3 cellular contexts compared by ENCODE assay signal in the genomic region with DNA sequence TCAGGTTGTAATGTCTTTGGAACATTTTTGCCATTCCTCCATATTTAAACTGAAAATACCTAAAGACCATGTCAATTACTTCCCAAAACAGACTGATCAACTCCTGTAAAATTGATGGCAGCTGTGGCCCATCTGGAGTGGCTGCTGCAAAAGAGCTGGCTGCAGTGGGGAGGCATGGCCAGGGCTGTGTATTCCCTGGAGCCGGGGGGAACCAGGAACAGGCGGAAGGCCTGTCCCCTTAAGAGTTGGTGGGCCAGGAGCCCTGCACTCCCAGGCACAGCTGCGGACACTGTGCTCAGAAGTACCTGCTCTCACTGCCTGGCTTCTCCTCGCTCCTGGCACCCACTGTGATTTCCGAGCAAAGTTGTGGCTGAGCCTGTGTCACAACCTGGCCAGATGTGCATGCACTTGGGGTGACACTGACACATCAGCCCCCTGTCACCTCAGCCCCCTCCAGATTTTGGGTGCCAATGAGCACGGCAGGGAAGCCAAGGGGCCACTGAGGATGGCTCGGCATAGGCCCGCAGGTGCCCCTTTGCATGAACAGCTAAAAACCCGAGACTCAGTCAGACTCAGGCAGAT.
TF ChIP-seq lines count a peak whose summit lies in the region.

No MANE protein-coding gene starts in this region.

TF ChIP-seq in SK-N-SH, 30 proteins besides CTCF, POLR2A, EP300 and RAD21:
- no peak for TF ChIP-seq USF2 (IDR thresholded peaks at IDR 0.05; ENCODE audit: borderline replicate concordance, low read depth, low read length)
- no peak for TF ChIP-seq NFIC (IDR thresholded peaks at IDR 0.05; ENCODE audit: borderline replicate concordance)
- no peak for TF ChIP-seq FOSL2 (IDR thresholded peaks at IDR 0.05; ENCODE audit: borderline replicate concordance, low read depth)
- TF ChIP-seq JUND (IDR thresholded peaks at IDR 0.05) = no peak
- no peak for TF ChIP-seq TEAD4 (IDR thresholded peaks at IDR 0.05; ENCODE audit: borderline replicate concordance, insufficient read depth)
- TF ChIP-seq SIN3A (IDR thresholded peaks at IDR 0.05; ENCODE audit: borderline replicate concordance, low read depth, low read length) = no peak
- no peak for TF ChIP-seq PBX3 (IDR thresholded peaks at IDR 0.05)
- no peak for TF ChIP-seq IRF3 (IDR thresholded peaks at IDR 0.05; ENCODE audit: low read depth, low read length)
- no peak for TF ChIP-seq NRF1 (IDR thresholded peaks at IDR 0.05; ENCODE audit: low read depth, low read length)
- no peak for TF ChIP-seq ELF1 (IDR thresholded peaks at IDR 0.05)
- no peak for TF ChIP-seq YY1 (IDR thresholded peaks at IDR 0.05; ENCODE audit: low read depth)
- no peak for TF ChIP-seq ZBTB33 (IDR thresholded peaks at IDR 0.05; ENCODE audit: borderline replicate concordance, low read depth)
- no peak for TF ChIP-seq CHD2 (IDR thresholded peaks at IDR 0.05; ENCODE audit: low read length, partially characterized antibody)
- no peak for TF ChIP-seq TAF1 (IDR thresholded peaks at IDR 0.05; ENCODE audit: borderline replicate concordance, low read depth, low read length)
- no peak for TF ChIP-seq TCF12 (IDR thresholded peaks at IDR 0.05)
- TF ChIP-seq GATA2 (CRISPR knock-in tag; IDR thresholded peaks at IDR 0.05) = no peak

TF ChIP-seq in SK-N-SH treated with all-trans-retinoic acid at 6 μM for 48 hours, 23 proteins besides CTCF, POLR2A, EP300 and RAD21:
- no peak for TF ChIP-seq OSR1 (CRISPR knock-in tag; IDR thresholded peaks at IDR 0.05)
- TF ChIP-seq, protein P1, sequence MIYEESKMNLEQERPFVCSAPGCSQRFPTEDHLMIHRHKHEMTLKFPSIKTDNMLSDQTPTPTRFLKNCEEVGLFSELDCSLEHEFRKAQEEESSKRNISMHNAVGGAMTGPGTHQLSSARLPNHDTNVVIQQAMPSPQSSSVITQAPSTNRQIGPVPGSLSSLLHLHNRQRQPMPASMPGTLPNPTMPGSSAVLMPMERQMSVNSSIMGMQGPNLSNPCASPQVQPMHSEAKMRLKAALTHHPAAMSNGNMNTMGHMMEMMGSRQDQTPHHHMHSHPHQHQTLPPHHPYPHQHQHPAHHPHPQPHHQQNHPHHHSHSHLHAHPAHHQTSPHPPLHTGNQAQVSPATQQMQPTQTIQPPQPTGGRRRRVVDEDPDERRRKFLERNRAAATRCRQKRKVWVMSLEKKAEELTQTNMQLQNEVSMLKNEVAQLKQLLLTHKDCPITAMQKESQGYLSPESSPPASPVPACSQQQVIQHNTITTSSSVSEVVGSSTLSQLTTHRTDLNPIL (CRISPR knock-in tag; IDR thresholded peaks at IDR 0.05; ENCODE audit: low read depth) = no peak
- TF ChIP-seq, protein P2, sequence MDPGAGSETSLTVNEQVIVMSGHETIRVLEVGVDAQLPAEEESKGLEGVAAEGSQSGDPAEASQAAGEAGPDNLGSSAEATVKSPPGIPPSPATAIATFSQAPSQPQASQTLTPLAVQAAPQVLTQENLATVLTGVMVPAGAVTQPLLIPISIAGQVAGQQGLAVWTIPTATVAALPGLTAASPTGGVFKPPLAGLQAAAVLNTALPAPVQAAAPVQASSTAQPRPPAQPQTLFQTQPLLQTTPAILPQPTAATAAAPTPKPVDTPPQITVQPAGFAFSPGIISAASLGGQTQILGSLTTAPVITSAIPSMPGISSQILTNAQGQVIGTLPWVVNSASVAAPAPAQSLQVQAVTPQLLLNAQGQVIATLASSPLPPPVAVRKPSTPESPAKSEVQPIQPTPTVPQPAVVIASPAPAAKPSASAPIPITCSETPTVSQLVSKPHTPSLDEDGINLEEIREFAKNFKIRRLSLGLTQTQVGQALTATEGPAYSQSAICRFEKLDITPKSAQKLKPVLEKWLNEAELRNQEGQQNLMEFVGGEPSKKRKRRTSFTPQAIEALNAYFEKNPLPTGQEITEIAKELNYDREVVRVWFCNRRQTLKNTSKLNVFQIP (CRISPR knock-in tag; IDR thresholded peaks at IDR 0.05; ENCODE audit: borderline replicate concordance, low read depth) = no peak
- TF ChIP-seq ARNTL (CRISPR knock-in tag; IDR thresholded peaks at IDR 0.05; ENCODE audit: borderline replicate concordance, low read depth) = no peak
- TF ChIP-seq GLIS3 (CRISPR knock-in tag; IDR thresholded peaks at IDR 0.05) = no peak
- TF ChIP-seq, protein P3, sequence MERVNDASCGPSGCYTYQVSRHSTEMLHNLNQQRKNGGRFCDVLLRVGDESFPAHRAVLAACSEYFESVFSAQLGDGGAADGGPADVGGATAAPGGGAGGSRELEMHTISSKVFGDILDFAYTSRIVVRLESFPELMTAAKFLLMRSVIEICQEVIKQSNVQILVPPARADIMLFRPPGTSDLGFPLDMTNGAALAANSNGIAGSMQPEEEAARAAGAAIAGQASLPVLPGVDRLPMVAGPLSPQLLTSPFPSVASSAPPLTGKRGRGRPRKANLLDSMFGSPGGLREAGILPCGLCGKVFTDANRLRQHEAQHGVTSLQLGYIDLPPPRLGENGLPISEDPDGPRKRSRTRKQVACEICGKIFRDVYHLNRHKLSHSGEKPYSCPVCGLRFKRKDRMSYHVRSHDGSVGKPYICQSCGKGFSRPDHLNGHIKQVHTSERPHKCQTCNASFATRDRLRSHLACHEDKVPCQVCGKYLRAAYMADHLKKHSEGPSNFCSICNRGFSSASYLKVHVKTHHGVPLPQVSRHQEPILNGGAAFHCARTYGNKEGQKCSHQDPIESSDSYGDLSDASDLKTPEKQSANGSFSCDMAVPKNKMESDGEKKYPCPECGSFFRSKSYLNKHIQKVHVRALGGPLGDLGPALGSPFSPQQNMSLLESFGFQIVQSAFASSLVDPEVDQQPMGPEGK (CRISPR knock-in tag; IDR thresholded peaks at IDR 0.05; ENCODE audit: borderline replicate concordance) = no peak

TF ChIP-seq in H1, 55 proteins besides CTCF, POLR2A, EP300 and RAD21:
- TF ChIP-seq RFX5 (IDR thresholded peaks at IDR 0.05; ENCODE audit: borderline replicate concordance, low read depth, low read length) (no peak), SP1 (IDR thresholded peaks at IDR 0.05; ENCODE audit: low read depth, low read length) (no peak), E2F6 (IDR thresholded peaks at IDR 0.05) (no peak)
